8 cellular contexts compared by ENCODE assay signal in genomic region chr7:38660427-38661099, GRCh38. TPM values are rescaled to one million over a fixed set of nuclear protein-coding genes. Genes with fewer than 3 reads are reported as not detected.
A peak's percentile ranks its signal among the peaks of the same experiment; 100 is the strongest.
DNase-seq lines count a peak whose midpoint lies in the region; ATAC-seq and TF ChIP-seq lines count a peak whose summit lies in the region.

No MANE protein-coding gene starts in this region.

- no peak overlapping the region for H3K4me3 ChIP-seq in LNCaP clone FGC (ENCODE audit: low read depth, low read length)
- no peak overlapping the region for H3K4me3 ChIP-seq in esophagus muscularis mucosa
- no peak overlapping the region for H3K4me3 ChIP-seq in neutrophil (ENCODE audit: low read depth in 1 of 2, low read length in 1 of 2)
- H3K4me3 ChIP-seq in thyroid gland (replicated peaks in 1 of 3): no peak overlapping the region

- H3K9me3 ChIP-seq in esophagus muscularis mucosa (peaks cover 0 to 5% (median 0%) of the 10 kb centered on the region in 4 donors), neutrophil (no peaks in the 10 kb centered on the region), thyroid gland (no peaks in the 10 kb centered on the region)

- no peak for TF ChIP-seq EP300 in esophagus muscularis mucosa (IDR thresholded peaks at IDR 0.05)

- TF ChIP-seq CTCF in LNCaP clone FGC (IDR thresholded peaks at IDR 0.05; ENCODE audit: control insufficient read depth, extremely low read depth, insufficient read depth) (peak; percentile 81), esophagus muscularis mucosa (IDR thresholded peaks at IDR 0.05) (peak; percentile 44 to 68 (median 51)), neutrophil (IDR thresholded peaks at IDR 0.05) (peak; percentile 48), thyroid gland (IDR thresholded peaks at IDR 0.05) (peak in 1 of 6 experiments; percentile 29)

- peak; percentile 88 for ATAC-seq in GM21529 (IDR thresholded peaks at IDR 0.05; ENCODE audit: unreplicated experiment)
- ATAC-seq in SK-N-SH treated with all-trans-retinoic acid at 6 μM for 48 hours: peak; percentile 94

- DNase-seq in DMS153 (lab: John Stamatoyannopoulos, UW): peak; percentile 13
- DNase-seq in DMS153 treated with DMSO at 0.1 percent for 48 hours (lab: John Stamatoyannopoulos, UW; ENCODE audit: unreplicated experiment): no peak
- peak; percentile 15 for DNase-seq in LNCaP clone FGC (ENCODE audit: low read depth)
- no peak for DNase-seq in esophagus muscularis mucosa (ENCODE audit: extremely low spot score)
- DNase-seq in thyroid gland: no peak

- no peak for TF ChIP-seq POLR2A in esophagus muscularis mucosa (IDR thresholded peaks at IDR 0.05; ENCODE audit: low read depth)
- no peak for TF ChIP-seq POLR2A in thyroid gland (IDR thresholded peaks at IDR 0.05)

- no peak overlapping the region for H3K27ac ChIP-seq in esophagus muscularis mucosa (replicated peaks in 1 of 4)
- H3K27ac ChIP-seq in neutrophil: no peak overlapping the region
- H3K27ac ChIP-seq in thyroid gland: no peak overlapping the region

- 30% methylated on average over 6 of the region's 6 CpGs for WGBS in esophagus muscularis mucosa
- WGBS in thyroid gland, 2 donors: 38 to 40% methylated on average over 6 of the region's 6 CpGs

- H3K4me1 ChIP-seq in esophagus muscularis mucosa: no peaks in the 10 kb centered on the region
- peaks cover 44% of the 10 kb centered on the region in 2 experiments for H3K4me1 ChIP-seq in neutrophil (ENCODE audit: control insufficient read depth in 1 of 2, insufficient read depth in 1 of 2, low read depth in 1 of 2, low read length in 1 of 2)
- H3K4me1 ChIP-seq in thyroid gland: no peaks in the 10 kb centered on the region

- intact Hi-C loops in esophagus muscularis mucosa (cut with DNase I) (no loop called here), thyroid gland (cut with DNase I) (no loop called here)

- no peaks in the 10 kb centered on the region for H3K27me3 ChIP-seq in esophagus muscularis mucosa
- H3K27me3 ChIP-seq in neutrophil: no peaks in the 10 kb centered on the region
- H3K27me3 ChIP-seq in thyroid gland: no peaks in the 10 kb centered on the region

- H3K36me3 ChIP-seq in esophagus muscularis mucosa: no peaks in the 10 kb centered on the region
- no peaks in the 10 kb centered on the region for H3K36me3 ChIP-seq in neutrophil
- no peaks in the 10 kb centered on the region for H3K36me3 ChIP-seq in thyroid gland

TF ChIP-seq in SK-N-SH treated with all-trans-retinoic acid at 6 μM for 48 hours, 23 proteins besides CTCF, POLR2A, EP300 and RAD21:
- TF ChIP-seq PATZ1 (CRISPR knock-in tag; IDR thresholded peaks at IDR 0.05; ENCODE audit: borderline replicate concordance) (no peak), CREB5 (CRISPR knock-in tag; IDR thresholded peaks at IDR 0.05; ENCODE audit: low read depth) (no peak), CSDC2 (CRISPR knock-in tag; IDR thresholded peaks at IDR 0.05) (no peak), ESRRG (CRISPR knock-in tag; IDR thresholded peaks at IDR 0.05) (no peak)
TF ChIP-seq in SK-N-SH treated with all-trans-retinoic acid at 6 μM for 48 hours: peak in this region for 0.

RNA-seq across cellular contexts. Expression of gene AMPH, which starts 29.4 kb away (rescaled TPM):
- total RNA-seq in esophagus muscularis mucosa (10 to 100 TPM in 1 of 4 donors, 1 to 10 TPM in 3; 5.0 to 11.8 (median 7.8) TPM), thyroid gland (1 to 10 TPM; 1.9 to 8.9 (median 4.6) TPM)

Comparison
In these comparisons a context has a peak if more than half of its experiments do, and no peak if none do; other contexts are left out.
1. DNase-seq: peak in DMS153 (single experiment) and LNCaP clone FGC (single experiment); none in DMS153 treated with DMSO at 0.1 percent for 48 hours (single experiment), esophagus muscularis mucosa (single experiment) and thyroid gland (0 of 2).